In genomic region chr3:51340311-51340829, GRCh38 we compare ENCODE assay signal across 10 cellular contexts. TPM values are rescaled to one million over a fixed set of nuclear protein-coding genes. Genes with fewer than 3 reads are reported as not detected.
DNase-seq lines count a peak whose midpoint lies in the region; ATAC-seq, FAIRE-seq and TF ChIP-seq lines count a peak whose summit lies in the region.
"Had no signal": no experiment of that assay in that cellular context is flagged by ENCODE, and none has a peak within 500 bp of the region (broad histone marks: within the 10 kb centered on the region; RNA-seq: fewer than 3 reads in every experiment).

No MANE protein-coding gene starts in this region.

- peak overlapping the region; percentile 88 for H3K27ac ChIP-seq in astrocyte (ENCODE audit: low read depth, low read length)

- peak overlapping the region; percentile 41 for H3K4me3 Mint-ChIP-seq in astrocyte (ENCODE audit: unreplicated experiment)
- H3K4me3 Mint-ChIP-seq in stimulated activated effector memory CD8-positive, alpha-beta T cell treated with anti-CD3 and anti-CD28 coated beads, Interleukin-12 subunit alpha, Interleukin-12 subunit beta, amount 100 ng/mL, for 72 hours = no peak overlapping the region

- no peaks in the 10 kb centered on the region for H3K79me2 ChIP-seq in astrocyte (ENCODE audit: insufficient read depth, low read length)

- H3K36me3 Mint-ChIP-seq in astrocyte (ENCODE audit: low read depth, unreplicated experiment) = peaks cover 4% of the 10 kb centered on the region
- no peaks in the 10 kb centered on the region for H3K36me3 Mint-ChIP-seq in stimulated activated effector memory CD8-positive, alpha-beta T cell treated with anti-CD3 and anti-CD28 coated beads, Interleukin-12 subunit alpha, Interleukin-12 subunit beta, amount 100 ng/mL, for 72 hours

- peaks cover 30% of the 10 kb centered on the region for H3K4me1 ChIP-seq in astrocyte (ENCODE audit: insufficient read depth, low read length)

- no peaks in the 10 kb centered on the region for H3K36me3 ChIP-seq in astrocyte (ENCODE audit: insufficient read depth, low read length)

- no peaks in the 10 kb centered on the region for H3K27me3 ChIP-seq in astrocyte (ENCODE audit: insufficient read depth, low read length)

- no peaks in the 10 kb centered on the region for H3K9me3 Mint-ChIP-seq in astrocyte (ENCODE audit: unreplicated experiment)
- H3K9me3 Mint-ChIP-seq in stimulated activated effector memory CD8-positive, alpha-beta T cell treated with anti-CD3 and anti-CD28 coated beads, Interleukin-12 subunit alpha, Interleukin-12 subunit beta, amount 100 ng/mL, for 72 hours = no peaks in the 10 kb centered on the region

- ATAC-seq in stimulated activated effector memory CD8-positive, alpha-beta T cell treated with anti-CD3 and anti-CD28 coated beads, Interleukin-12 subunit alpha, Interleukin-12 subunit beta, amount 100 ng/mL, for 72 hours = no peak
- ATAC-seq in GM18873 (IDR thresholded peaks at IDR 0.05; ENCODE audit: low FRiP score, unreplicated experiment) (no peak), HG02610 (IDR thresholded peaks at IDR 0.05; ENCODE audit: unreplicated experiment) (no peak)

- peak overlapping the region; percentile 65 for H2AFZ ChIP-seq in astrocyte (ENCODE audit: low read depth, low read length)

- peak overlapping the region; percentile 98 for H3K27ac Mint-ChIP-seq in astrocyte (ENCODE audit: unreplicated experiment)
- peak overlapping the region; percentile 23 for H3K27ac Mint-ChIP-seq in stimulated activated effector memory CD8-positive, alpha-beta T cell treated with anti-CD3 and anti-CD28 coated beads, Interleukin-12 subunit alpha, Interleukin-12 subunit beta, amount 100 ng/mL, for 72 hours

- FAIRE-seq in astrocyte (lab: Jason Lieb, UNC) = peak; percentile 87
- FAIRE-seq: kidney had no signal

- no peaks in the 10 kb centered on the region for H3K27me3 Mint-ChIP-seq in astrocyte (ENCODE audit: low read depth, unreplicated experiment)

- peak overlapping the region; percentile 76 for H3K4me2 ChIP-seq in astrocyte (ENCODE audit: low read length)

- no peak for TF ChIP-seq CTCF in astrocyte (IDR thresholded peaks at IDR 0.05; ENCODE audit: insufficient read depth, low read depth, low read length)

- H3K9me3 ChIP-seq in astrocyte (ENCODE audit: insufficient read depth, low read depth, low read length) = no peaks in the 10 kb centered on the region

- H3K4me3 ChIP-seq in astrocyte (ENCODE audit: insufficient read depth, low read depth, low read length) = peak overlapping the region; percentile 11

- H3K4me1 Mint-ChIP-seq in astrocyte (ENCODE audit: low read depth, unreplicated experiment) = peaks cover 26% of the 10 kb centered on the region
- H3K4me1 Mint-ChIP-seq in stimulated activated effector memory CD8-positive, alpha-beta T cell treated with anti-CD3 and anti-CD28 coated beads, Interleukin-12 subunit alpha, Interleukin-12 subunit beta, amount 100 ng/mL, for 72 hours = no peaks in the 10 kb centered on the region

- DNase-seq in HK-2 (ENCODE audit: unreplicated experiment) = peak; percentile 57
- DNase-seq in astrocyte (ENCODE audit: low read depth) = peak; percentile 93
- DNase-seq in hepatic stellate cell (ENCODE audit: low spot score) = peak; percentile 83
- no peak for DNase-seq in stimulated activated effector memory CD8-positive, alpha-beta T cell treated with anti-CD3 and anti-CD28 coated beads, Interleukin-12 subunit alpha, Interleukin-12 subunit beta, amount 100 ng/mL, for 72 hours (ENCODE audit: low spot score in 2 of 2)
- DNase-seq in DMS153 (lab: John Stamatoyannopoulos, UW) = no peak
- DNase-seq in stimulated activated CD8-positive, alpha-beta memory T cell treated with anti-CD3 and anti-CD28 coated beads, Interleukin-4, amount 100 ng/mL, for 48 hours = no peak
- DNase-seq: kidney, T-helper 2 cell had no signal

- H3K9ac ChIP-seq in astrocyte (ENCODE audit: low read length) = peak overlapping the region; percentile 57

- no peaks in the 10 kb centered on the region for H4K20me1 ChIP-seq in astrocyte (ENCODE audit: insufficient read depth, low read length)

RNA-seq across cellular contexts. Expression of gene MANF, which starts 44.7 kb away (rescaled TPM):
- 125 and 131 TPM in 2 replicates for total RNA-seq in astrocyte

RNA-seq across cellular contexts. Expression of gene RBM15B, which starts 50.7 kb away (rescaled TPM):
- total RNA-seq in astrocyte = 23.5 and 24.3 TPM in 2 replicates

Comparison
In these comparisons a context has a peak if more than half of its experiments do, and no peak if none do; other contexts are left out.
1. DNase-seq: peak in HK-2 (single experiment), astrocyte (single experiment) and hepatic stellate cell (single experiment); none in stimulated activated effector memory CD8-positive, alpha-beta T cell treated with anti-CD3 and anti-CD28 coated beads, Interleukin-12 subunit alpha, Interleukin-12 subunit beta, amount 100 ng/mL, for 72 hours (0 of 2), DMS153 (single experiment) and stimulated activated CD8-positive, alpha-beta memory T cell treated with anti-CD3 and anti-CD28 coated beads, Interleukin-4, amount 100 ng/mL, for 48 hours (single experiment).